Comparison of ENCODE assay signal across 1 cellular context in genomic region chr16:3022697-3023414, GRCh38.
A peak's percentile ranks its signal among the peaks of the same experiment; 100 is the strongest.
TF ChIP-seq lines count a peak whose summit lies in the region.

No MANE protein-coding gene starts in this region.

TF ChIP-seq in HepG2, 621 proteins besides CTCF, POLR2A, EP300 and RAD21 (continues in another document):
- TF ChIP-seq ZNF12 (CRISPR knock-in tag; IDR thresholded peaks at IDR 0.05), result no peak
- peak; percentile 6; the same call in 1 of the 2 replicates for TF ChIP-seq NFYB (CRISPR knock-in tag; IDR thresholded peaks at IDR 0.05)
- no peak for TF ChIP-seq ZFP41 (CRISPR knock-in tag; IDR thresholded peaks at IDR 0.05; ENCODE audit: borderline replicate concordance)
- TF ChIP-seq ZFP36 (IDR thresholded peaks at IDR 0.05; ENCODE audit: borderline replicate concordance, low read depth, low read length, partially characterized antibody), result no peak
- no peak for TF ChIP-seq REST (IDR thresholded peaks at IDR 0.05; ENCODE audit: borderline replicate concordance in 1 of 2, low read depth in 1 of 2, low read length in 2 of 2)
- no peak for TF ChIP-seq ZSCAN9 (CRISPR knock-in tag; IDR thresholded peaks at IDR 0.05; ENCODE audit: borderline replicate concordance)
- TF ChIP-seq RBFOX2 (IDR thresholded peaks at IDR 0.05; ENCODE audit: low read depth, low read length), result 0 out of 2 replicates have a peak, but pooled peaks have one; percentile 21
- TF ChIP-seq ZMYM3 (CRISPR knock-in tag; IDR thresholded peaks at IDR 0.05), result no peak
- no peak for TF ChIP-seq ZNF383 (CRISPR knock-in tag; IDR thresholded peaks at IDR 0.05; ENCODE audit: borderline replicate concordance)
- 0 out of 2 replicates have a peak, but pooled peaks have one; percentile 18 for TF ChIP-seq ZNF605 (CRISPR knock-in tag; IDR thresholded peaks at IDR 0.05)
- peak; percentile 8; the same call in 1 of the 2 replicates for TF ChIP-seq PHF8 (CRISPR knock-in tag; IDR thresholded peaks at IDR 0.05)
- no peak for TF ChIP-seq PCBP1 (IDR thresholded peaks at IDR 0.05; ENCODE audit: borderline replicate concordance, low read depth, low read length)
- no peak for TF ChIP-seq ZNF382 (CRISPR knock-in tag; IDR thresholded peaks at IDR 0.05; ENCODE audit: borderline replicate concordance)
- no peak for TF ChIP-seq IKZF5 (CRISPR knock-in tag; IDR thresholded peaks at IDR 0.05)
- no peak for TF ChIP-seq POLR2G (IDR thresholded peaks at IDR 0.05; ENCODE audit: low read depth, low read length)
- 0 out of 2 replicates have a peak, but pooled peaks have one; percentile 9 for TF ChIP-seq SP5 (CRISPR knock-in tag; IDR thresholded peaks at IDR 0.05; ENCODE audit: borderline replicate concordance, low read depth)
- 0 out of 2 replicates have a peak, but pooled peaks have one; percentile 24 for TF ChIP-seq DZIP1 (CRISPR knock-in tag; IDR thresholded peaks at IDR 0.05)
- TF ChIP-seq MAX (IDR thresholded peaks at IDR 0.05), result 0 out of 2 replicates have a peak, but pooled peaks have one; percentile 10
- no peak for TF ChIP-seq CHD4 (IDR thresholded peaks at IDR 0.05; ENCODE audit: borderline replicate concordance, low read length)
- no peak for TF ChIP-seq TOE1 (CRISPR knock-in tag; IDR thresholded peaks at IDR 0.05)
- 0 out of 2 replicates have a peak, but pooled peaks have one; percentile 36 for TF ChIP-seq NR2C2 (CRISPR knock-in tag; IDR thresholded peaks at IDR 0.05; ENCODE audit: borderline replicate concordance)
- TF ChIP-seq FOXJ3 (CRISPR knock-in tag; IDR thresholded peaks at IDR 0.05; ENCODE audit: borderline replicate concordance), result no peak
- TF ChIP-seq ZZZ3 (CRISPR knock-in tag; IDR thresholded peaks at IDR 0.05; ENCODE audit: borderline replicate concordance), result 0 out of 2 replicates have a peak, but pooled peaks have one; percentile 19
- 0 out of 2 replicates have a peak, but pooled peaks have one; percentile 64 for TF ChIP-seq MBD4 (IDR thresholded peaks at IDR 0.05; ENCODE audit: borderline replicate concordance, low read length)
- no peak for TF ChIP-seq ZNF646 (CRISPR knock-in tag; IDR thresholded peaks at IDR 0.05)
- TF ChIP-seq ZNF160 (CRISPR knock-in tag; IDR thresholded peaks at IDR 0.05), result 0 out of 2 replicates have a peak, but pooled peaks have one; percentile 11
- TF ChIP-seq ZFP36L1 (CRISPR knock-in tag; IDR thresholded peaks at IDR 0.05), result peak; percentile 7; the same call in 1 of the 2 replicates
- peak; percentile 46 for TF ChIP-seq ZEB1 (IDR thresholded peaks at IDR 0.05; ENCODE audit: insufficient replicate concordance, low read depth)
- TF ChIP-seq SRSF1 (optimal IDR thresholded peaks at IDR 0.05; ENCODE audit: low read depth, low read length), result peak; percentile 31
- TF ChIP-seq IKZF4 (CRISPR knock-in tag; IDR thresholded peaks at IDR 0.05; ENCODE audit: borderline replicate concordance, low read depth, not compliant biosample characterization), result no peak
- TF ChIP-seq HCFC1 (IDR thresholded peaks at IDR 0.05; ENCODE audit: low read depth, low read length), result no peak
- no peak for TF ChIP-seq ZNF629 (CRISPR knock-in tag; conservative IDR thresholded peaks at IDR 0.05)
- TF ChIP-seq ATF2 (CRISPR knock-in tag; IDR thresholded peaks at IDR 0.05), result no peak
- TF ChIP-seq DPF2 (CRISPR knock-in tag; IDR thresholded peaks at IDR 0.05; ENCODE audit: borderline replicate concordance, low read depth), result 0 out of 2 replicates have a peak, but pooled peaks have one; percentile 19
- TF ChIP-seq PHB2 (IDR thresholded peaks at IDR 0.05; ENCODE audit: partially characterized antibody), result no peak
- 0 out of 2 replicates have a peak, but pooled peaks have one; percentile 14 for TF ChIP-seq NR2F2 (IDR thresholded peaks at IDR 0.05; ENCODE audit: borderline replicate concordance, low read depth)
- TF ChIP-seq ZNF280D (CRISPR knock-in tag; IDR thresholded peaks at IDR 0.05), result 0 out of 2 replicates have a peak, but pooled peaks have one; percentile 14
- no peak for TF ChIP-seq MEIS1 (CRISPR knock-in tag; IDR thresholded peaks at IDR 0.05; ENCODE audit: borderline replicate concordance)
- peak; percentile 31; the same call in 1 of the 2 replicates for TF ChIP-seq LBX2 (CRISPR knock-in tag; IDR thresholded peaks at IDR 0.05; ENCODE audit: borderline replicate concordance)
- TF ChIP-seq CCDC6 (CRISPR knock-in tag; IDR thresholded peaks at IDR 0.05), result no peak
